1 cellular context compared by ENCODE assay signal in genomic region chr1:52550447-52550846, GRCh38.
TF ChIP-seq lines count a peak whose summit lies in the region.

No MANE protein-coding gene starts in this region.

TF ChIP-seq in GM12878, 131 proteins besides CTCF, POLR2A, EP300 and RAD21:
- TF ChIP-seq SUZ12 (IDR thresholded peaks at IDR 0.05; ENCODE audit: unreplicated experiment), result no peak
- TF ChIP-seq BRCA1 (IDR thresholded peaks at IDR 0.05; ENCODE audit: low read depth, low read length), result no peak
